ENCODE assay signal across 1 cellular context in genomic region chr5:146298920-146299319, GRCh38. TPM values are rescaled to one million over a fixed set of nuclear protein-coding genes. Genes with fewer than 3 reads are reported as not detected.
"Had no signal": no experiment of that assay in that cellular context is flagged by ENCODE, and none has a peak within 500 bp of the region (broad histone marks: within the 10 kb centered on the region; RNA-seq: fewer than 3 reads in every experiment).

No MANE protein-coding gene starts in this region.

RNA-seq across cellular contexts. Expression of gene POU4F3, which starts 39.7 kb away (rescaled TPM):
- total RNA-seq: NCI-H460 had no signal
